1 cellular context compared by ENCODE assay signal in the genomic region with DNA sequence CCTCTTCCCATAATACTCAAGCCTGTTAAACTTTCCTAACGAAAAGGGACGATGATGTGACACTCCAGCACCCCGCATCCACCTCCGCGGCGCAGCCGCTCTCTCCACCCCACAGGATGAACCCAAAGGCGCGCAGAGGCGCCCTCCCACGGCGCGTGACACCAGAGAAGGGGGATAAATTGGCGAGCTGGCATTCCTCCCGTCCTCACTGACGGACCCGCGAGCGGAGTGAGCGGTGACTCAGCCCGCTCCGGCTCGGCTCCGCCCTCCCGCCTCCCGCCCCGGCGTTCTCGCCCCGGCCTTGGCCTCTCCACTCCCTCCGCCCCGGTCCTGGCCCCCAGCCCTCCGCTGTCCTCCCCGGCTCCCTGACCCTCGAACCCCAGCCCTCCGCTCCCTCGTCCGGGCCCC.
A peak's percentile ranks its signal among the peaks of the same experiment; 100 is the strongest.
TF ChIP-seq lines count a peak whose summit lies in the region.

No MANE protein-coding gene starts in this region.

TF ChIP-seq in HepG2, 621 proteins besides CTCF, POLR2A, EP300 and RAD21 (continued from another document and continues in another):
- TF ChIP-seq CREB1 (IDR thresholded peaks at IDR 0.05) (0 out of 2 replicates have a peak, but pooled peaks have one; percentile 17), CREB1 (CRISPR knock-in tag; IDR thresholded peaks at IDR 0.05) (no peak), JUND (CRISPR knock-in tag; IDR thresholded peaks at IDR 0.05) (0 out of 2 replicates have a peak, but pooled peaks have one; percentile 39), POLR2AphosphoS5 (IDR thresholded peaks at IDR 0.05; ENCODE audit: low read depth, low read length) (peak; percentile 49), NAIF1 (CRISPR knock-in tag; IDR thresholded peaks at IDR 0.05; ENCODE audit: borderline replicate concordance) (no peak), HDAC2 (CRISPR knock-in tag; IDR thresholded peaks at IDR 0.05) (peak; percentile 54; the same call in 1 of the 2 replicates), ISL2 (CRISPR knock-in tag; IDR thresholded peaks at IDR 0.05) (0 out of 2 replicates have a peak, but pooled peaks have one; percentile 31), STAG1 (CRISPR knock-in tag; IDR thresholded peaks at IDR 0.05) (0 out of 2 replicates have a peak, but pooled peaks have one; percentile 4), MAFG (CRISPR knock-in tag; IDR thresholded peaks at IDR 0.05) (peak; percentile 68; the same call in 1 of the 2 replicates), SKI (IDR thresholded peaks at IDR 0.05; ENCODE audit: partially characterized antibody) (peak; percentile 30), ZNF205 (CRISPR knock-in tag; IDR thresholded peaks at IDR 0.05) (peak; percentile 17; the same call in 1 of the 2 replicates), RARA (CRISPR knock-in tag; IDR thresholded peaks at IDR 0.05) (peak; percentile 94), ZNF607 (CRISPR knock-in tag; IDR thresholded peaks at IDR 0.05; ENCODE audit: borderline replicate concordance) (peak; percentile 1; the same call in 1 of the 2 replicates), FOXK1 (CRISPR knock-in tag; IDR thresholded peaks at IDR 0.05; ENCODE audit: borderline replicate concordance, low read depth) (0 out of 2 replicates have a peak, but pooled peaks have one; percentile 37), DPF2 (CRISPR knock-in tag; IDR thresholded peaks at IDR 0.05; ENCODE audit: borderline replicate concordance, low read depth) (no peak), YEATS2 (CRISPR knock-in tag; IDR thresholded peaks at IDR 0.05; ENCODE audit: borderline replicate concordance) (0 out of 2 replicates have a peak, but pooled peaks have one; percentile 38), ONECUT2 (CRISPR knock-in tag; IDR thresholded peaks at IDR 0.05) (no peak), ATAD3A (CRISPR knock-in tag; IDR thresholded peaks at IDR 0.05) (no peak), MAF1 (CRISPR knock-in tag; IDR thresholded peaks at IDR 0.05; ENCODE audit: borderline replicate concordance) (0 out of 2 replicates have a peak, but pooled peaks have one; percentile 54), MTF1 (CRISPR knock-in tag; IDR thresholded peaks at IDR 0.05) (no peak), KMT2B (CRISPR knock-in tag; IDR thresholded peaks at IDR 0.05) (peak; percentile 36), ZNF746 (CRISPR knock-in tag; IDR thresholded peaks at IDR 0.05) (peak; percentile 26; the same call in 1 of the 2 replicates), ZFP36 (IDR thresholded peaks at IDR 0.05; ENCODE audit: borderline replicate concordance, low read depth, low read length, partially characterized antibody) (no peak), NR2F6 (IDR thresholded peaks at IDR 0.05) (no peak), NR2F6 (CRISPR knock-in tag; IDR thresholded peaks at IDR 0.05) (peak; percentile 66), FOSL1 (CRISPR knock-in tag; IDR thresholded peaks at IDR 0.05; ENCODE audit: borderline replicate concordance) (peak; percentile 61; the same call in 1 of the 2 replicates), SAP130 (CRISPR knock-in tag; IDR thresholded peaks at IDR 0.05; ENCODE audit: low read depth) (0 out of 2 replicates have a peak, but pooled peaks have one; percentile 7), ZNF225 (CRISPR knock-in tag; IDR thresholded peaks at IDR 0.05) (no peak), ZNF709 (CRISPR knock-in tag; IDR thresholded peaks at IDR 0.05) (no peak), KLF12 (CRISPR knock-in tag; IDR thresholded peaks at IDR 0.05; ENCODE audit: borderline replicate concordance) (peak; percentile 6; the same call in 1 of the 2 replicates), PHF8 (CRISPR knock-in tag; IDR thresholded peaks at IDR 0.05) (no peak), TCF12 (IDR thresholded peaks at IDR 0.05) (no peak), TCF12 (CRISPR knock-in tag; IDR thresholded peaks at IDR 0.05) (no peak), SP140L (CRISPR knock-in tag; IDR thresholded peaks at IDR 0.05; ENCODE audit: borderline replicate concordance) (no peak), TGIF2 (CRISPR knock-in tag; IDR thresholded peaks at IDR 0.05) (0 out of 2 replicates have a peak, but pooled peaks have one; percentile 36)
- TF ChIP-seq, protein P1, sequence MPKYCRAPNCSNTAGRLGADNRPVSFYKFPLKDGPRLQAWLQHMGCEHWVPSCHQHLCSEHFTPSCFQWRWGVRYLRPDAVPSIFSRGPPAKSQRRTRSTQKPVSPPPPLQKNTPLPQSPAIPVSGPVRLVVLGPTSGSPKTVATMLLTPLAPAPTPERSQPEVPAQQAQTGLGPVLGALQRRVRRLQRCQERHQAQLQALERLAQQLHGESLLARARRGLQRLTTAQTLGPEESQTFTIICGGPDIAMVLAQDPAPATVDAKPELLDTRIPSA (CRISPR knock-in tag; IDR thresholded peaks at IDR 0.05; ENCODE audit: borderline replicate concordance): peak; percentile 77; the same call in 1 of the 2 replicates
- TF ChIP-seq, protein P2, sequence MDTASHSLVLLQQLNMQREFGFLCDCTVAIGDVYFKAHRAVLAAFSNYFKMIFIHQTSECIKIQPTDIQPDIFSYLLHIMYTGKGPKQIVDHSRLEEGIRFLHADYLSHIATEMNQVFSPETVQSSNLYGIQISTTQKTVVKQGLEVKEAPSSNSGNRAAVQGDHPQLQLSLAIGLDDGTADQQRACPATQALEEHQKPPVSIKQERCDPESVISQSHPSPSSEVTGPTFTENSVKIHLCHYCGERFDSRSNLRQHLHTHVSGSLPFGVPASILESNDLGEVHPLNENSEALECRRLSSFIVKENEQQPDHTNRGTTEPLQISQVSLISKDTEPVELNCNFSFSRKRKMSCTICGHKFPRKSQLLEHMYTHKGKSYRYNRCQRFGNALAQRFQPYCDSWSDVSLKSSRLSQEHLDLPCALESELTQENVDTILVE (CRISPR knock-in tag; IDR thresholded peaks at IDR 0.05): peak; percentile 82
- TF ChIP-seq, protein P3, sequence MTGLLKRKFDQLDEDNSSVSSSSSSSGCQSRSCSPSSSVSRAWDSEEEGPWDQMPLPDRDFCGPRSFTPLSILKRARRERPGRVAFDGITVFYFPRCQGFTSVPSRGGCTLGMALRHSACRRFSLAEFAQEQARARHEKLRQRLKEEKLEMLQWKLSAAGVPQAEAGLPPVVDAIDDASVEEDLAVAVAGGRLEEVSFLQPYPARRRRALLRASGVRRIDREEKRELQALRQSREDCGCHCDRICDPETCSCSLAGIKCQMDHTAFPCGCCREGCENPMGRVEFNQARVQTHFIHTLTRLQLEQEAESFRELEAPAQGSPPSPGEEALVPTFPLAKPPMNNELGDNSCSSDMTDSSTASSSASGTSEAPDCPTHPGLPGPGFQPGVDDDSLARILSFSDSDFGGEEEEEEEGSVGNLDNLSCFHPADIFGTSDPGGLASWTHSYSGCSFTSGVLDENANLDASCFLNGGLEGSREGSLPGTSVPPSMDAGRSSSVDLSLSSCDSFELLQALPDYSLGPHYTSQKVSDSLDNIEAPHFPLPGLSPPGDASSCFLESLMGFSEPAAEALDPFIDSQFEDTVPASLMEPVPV (CRISPR knock-in tag; IDR thresholded peaks at IDR 0.05): peak; percentile 9; the same call in 1 of the 2 replicates
- TF ChIP-seq, protein P4, sequence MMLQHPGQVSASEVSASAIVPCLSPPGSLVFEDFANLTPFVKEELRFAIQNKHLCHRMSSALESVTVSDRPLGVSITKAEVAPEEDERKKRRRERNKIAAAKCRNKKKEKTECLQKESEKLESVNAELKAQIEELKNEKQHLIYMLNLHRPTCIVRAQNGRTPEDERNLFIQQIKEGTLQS (CRISPR knock-in tag; IDR thresholded peaks at IDR 0.05): peak; percentile 70; the same call in 1 of the 2 replicates
- TF ChIP-seq, protein P5, sequence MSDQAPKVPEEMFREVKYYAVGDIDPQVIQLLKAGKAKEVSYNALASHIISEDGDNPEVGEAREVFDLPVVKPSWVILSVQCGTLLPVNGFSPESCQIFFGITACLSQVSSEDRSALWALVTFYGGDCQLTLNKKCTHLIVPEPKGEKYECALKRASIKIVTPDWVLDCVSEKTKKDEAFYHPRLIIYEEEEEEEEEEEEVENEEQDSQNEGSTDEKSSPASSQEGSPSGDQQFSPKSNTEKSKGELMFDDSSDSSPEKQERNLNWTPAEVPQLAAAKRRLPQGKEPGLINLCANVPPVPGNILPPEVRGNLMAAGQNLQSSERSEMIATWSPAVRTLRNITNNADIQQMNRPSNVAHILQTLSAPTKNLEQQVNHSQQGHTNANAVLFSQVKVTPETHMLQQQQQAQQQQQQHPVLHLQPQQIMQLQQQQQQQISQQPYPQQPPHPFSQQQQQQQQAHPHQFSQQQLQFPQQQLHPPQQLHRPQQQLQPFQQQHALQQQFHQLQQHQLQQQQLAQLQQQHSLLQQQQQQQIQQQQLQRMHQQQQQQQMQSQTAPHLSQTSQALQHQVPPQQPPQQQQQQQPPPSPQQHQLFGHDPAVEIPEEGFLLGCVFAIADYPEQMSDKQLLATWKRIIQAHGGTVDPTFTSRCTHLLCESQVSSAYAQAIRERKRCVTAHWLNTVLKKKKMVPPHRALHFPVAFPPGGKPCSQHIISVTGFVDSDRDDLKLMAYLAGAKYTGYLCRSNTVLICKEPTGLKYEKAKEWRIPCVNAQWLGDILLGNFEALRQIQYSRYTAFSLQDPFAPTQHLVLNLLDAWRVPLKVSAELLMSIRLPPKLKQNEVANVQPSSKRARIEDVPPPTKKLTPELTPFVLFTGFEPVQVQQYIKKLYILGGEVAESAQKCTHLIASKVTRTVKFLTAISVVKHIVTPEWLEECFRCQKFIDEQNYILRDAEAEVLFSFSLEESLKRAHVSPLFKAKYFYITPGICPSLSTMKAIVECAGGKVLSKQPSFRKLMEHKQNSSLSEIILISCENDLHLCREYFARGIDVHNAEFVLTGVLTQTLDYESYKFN (CRISPR knock-in tag; conservative IDR thresholded peaks at IDR 0.05): no peak; the same call in 1 of the 2 replicates
- TF ChIP-seq, protein P6, sequence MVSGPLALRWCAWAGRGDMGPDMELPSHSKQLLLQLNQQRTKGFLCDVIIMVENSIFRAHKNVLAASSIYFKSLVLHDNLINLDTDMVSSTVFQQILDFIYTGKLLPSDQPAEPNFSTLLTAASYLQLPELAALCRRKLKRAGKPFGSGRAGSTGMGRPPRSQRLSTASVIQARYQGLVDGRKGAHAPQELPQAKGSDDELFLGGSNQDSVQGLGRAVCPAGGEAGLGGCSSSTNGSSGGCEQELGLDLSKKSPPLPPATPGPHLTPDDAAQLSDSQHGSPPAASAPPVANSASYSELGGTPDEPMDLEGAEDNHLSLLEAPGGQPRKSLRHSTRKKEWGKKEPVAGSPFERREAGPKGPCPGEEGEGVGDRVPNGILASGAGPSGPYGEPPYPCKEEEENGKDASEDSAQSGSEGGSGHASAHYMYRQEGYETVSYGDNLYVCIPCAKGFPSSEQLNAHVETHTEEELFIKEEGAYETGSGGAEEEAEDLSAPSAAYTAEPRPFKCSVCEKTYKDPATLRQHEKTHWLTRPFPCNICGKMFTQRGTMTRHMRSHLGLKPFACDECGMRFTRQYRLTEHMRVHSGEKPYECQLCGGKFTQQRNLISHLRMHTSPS (CRISPR knock-in tag; IDR thresholded peaks at IDR 0.05; ENCODE audit: low read depth): peak; percentile 26; the same call in 1 of the 2 replicates
- TF ChIP-seq, protein P7, sequence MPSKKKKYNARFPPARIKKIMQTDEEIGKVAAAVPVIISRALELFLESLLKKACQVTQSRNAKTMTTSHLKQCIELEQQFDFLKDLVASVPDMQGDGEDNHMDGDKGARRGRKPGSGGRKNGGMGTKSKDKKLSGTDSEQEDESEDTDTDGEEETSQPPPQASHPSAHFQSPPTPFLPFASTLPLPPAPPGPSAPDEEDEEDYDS (CRISPR knock-in tag; IDR thresholded peaks at IDR 0.05): 0 out of 2 replicates have a peak, but pooled peaks have one; percentile 28
- TF ChIP-seq, protein P8, sequence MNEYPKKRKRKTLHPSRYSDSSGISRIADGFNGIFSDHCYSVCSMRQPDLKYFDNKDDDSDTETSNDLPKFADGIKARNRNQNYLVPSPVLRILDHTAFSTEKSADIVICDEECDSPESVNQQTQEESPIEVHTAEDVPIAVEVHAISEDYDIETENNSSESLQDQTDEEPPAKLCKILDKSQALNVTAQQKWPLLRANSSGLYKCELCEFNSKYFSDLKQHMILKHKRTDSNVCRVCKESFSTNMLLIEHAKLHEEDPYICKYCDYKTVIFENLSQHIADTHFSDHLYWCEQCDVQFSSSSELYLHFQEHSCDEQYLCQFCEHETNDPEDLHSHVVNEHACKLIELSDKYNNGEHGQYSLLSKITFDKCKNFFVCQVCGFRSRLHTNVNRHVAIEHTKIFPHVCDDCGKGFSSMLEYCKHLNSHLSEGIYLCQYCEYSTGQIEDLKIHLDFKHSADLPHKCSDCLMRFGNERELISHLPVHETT (CRISPR knock-in tag; conservative IDR thresholded peaks at IDR 0.05): peak; percentile 86
- TF ChIP-seq, protein P9, sequence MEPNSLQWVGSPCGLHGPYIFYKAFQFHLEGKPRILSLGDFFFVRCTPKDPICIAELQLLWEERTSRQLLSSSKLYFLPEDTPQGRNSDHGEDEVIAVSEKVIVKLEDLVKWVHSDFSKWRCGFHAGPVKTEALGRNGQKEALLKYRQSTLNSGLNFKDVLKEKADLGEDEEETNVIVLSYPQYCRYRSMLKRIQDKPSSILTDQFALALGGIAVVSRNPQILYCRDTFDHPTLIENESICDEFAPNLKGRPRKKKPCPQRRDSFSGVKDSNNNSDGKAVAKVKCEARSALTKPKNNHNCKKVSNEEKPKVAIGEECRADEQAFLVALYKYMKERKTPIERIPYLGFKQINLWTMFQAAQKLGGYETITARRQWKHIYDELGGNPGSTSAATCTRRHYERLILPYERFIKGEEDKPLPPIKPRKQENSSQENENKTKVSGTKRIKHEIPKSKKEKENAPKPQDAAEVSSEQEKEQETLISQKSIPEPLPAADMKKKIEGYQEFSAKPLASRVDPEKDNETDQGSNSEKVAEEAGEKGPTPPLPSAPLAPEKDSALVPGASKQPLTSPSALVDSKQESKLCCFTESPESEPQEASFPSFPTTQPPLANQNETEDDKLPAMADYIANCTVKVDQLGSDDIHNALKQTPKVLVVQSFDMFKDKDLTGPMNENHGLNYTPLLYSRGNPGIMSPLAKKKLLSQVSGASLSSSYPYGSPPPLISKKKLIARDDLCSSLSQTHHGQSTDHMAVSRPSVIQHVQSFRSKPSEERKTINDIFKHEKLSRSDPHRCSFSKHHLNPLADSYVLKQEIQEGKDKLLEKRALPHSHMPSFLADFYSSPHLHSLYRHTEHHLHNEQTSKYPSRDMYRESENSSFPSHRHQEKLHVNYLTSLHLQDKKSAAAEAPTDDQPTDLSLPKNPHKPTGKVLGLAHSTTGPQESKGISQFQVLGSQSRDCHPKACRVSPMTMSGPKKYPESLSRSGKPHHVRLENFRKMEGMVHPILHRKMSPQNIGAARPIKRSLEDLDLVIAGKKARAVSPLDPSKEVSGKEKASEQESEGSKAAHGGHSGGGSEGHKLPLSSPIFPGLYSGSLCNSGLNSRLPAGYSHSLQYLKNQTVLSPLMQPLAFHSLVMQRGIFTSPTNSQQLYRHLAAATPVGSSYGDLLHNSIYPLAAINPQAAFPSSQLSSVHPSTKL (CRISPR knock-in tag; IDR thresholded peaks at IDR 0.05): peak; percentile 60
- TF ChIP-seq, protein P10, sequence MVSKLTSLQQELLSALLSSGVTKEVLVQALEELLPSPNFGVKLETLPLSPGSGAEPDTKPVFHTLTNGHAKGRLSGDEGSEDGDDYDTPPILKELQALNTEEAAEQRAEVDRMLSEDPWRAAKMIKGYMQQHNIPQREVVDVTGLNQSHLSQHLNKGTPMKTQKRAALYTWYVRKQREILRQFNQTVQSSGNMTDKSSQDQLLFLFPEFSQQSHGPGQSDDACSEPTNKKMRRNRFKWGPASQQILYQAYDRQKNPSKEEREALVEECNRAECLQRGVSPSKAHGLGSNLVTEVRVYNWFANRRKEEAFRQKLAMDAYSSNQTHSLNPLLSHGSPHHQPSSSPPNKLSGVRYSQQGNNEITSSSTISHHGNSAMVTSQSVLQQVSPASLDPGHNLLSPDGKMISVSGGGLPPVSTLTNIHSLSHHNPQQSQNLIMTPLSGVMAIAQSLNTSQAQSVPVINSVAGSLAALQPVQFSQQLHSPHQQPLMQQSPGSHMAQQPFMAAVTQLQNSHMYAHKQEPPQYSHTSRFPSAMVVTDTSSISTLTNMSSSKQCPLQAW (CRISPR knock-in tag; IDR thresholded peaks at IDR 0.05): 0 out of 2 replicates have a peak, but pooled peaks have one; percentile 38
